Comparison of ENCODE assay signal across 21 cellular contexts in genomic region chr11:91257593-91258170, GRCh38.
DNase-seq lines count a peak whose midpoint lies in the region; TF ChIP-seq lines count a peak whose summit lies in the region.
"Had no signal": no experiment of that assay in that cellular context is flagged by ENCODE, and none has a peak within 500 bp of the region (broad histone marks: within the 10 kb centered on the region; RNA-seq: fewer than 3 reads in every experiment).

No MANE protein-coding gene starts in this region.

- H3K36me3 Mint-ChIP-seq in chondrocyte (ENCODE audit: low read depth), result peaks cover 3% of the 10 kb centered on the region
- H3K36me3 Mint-ChIP-seq: CD14-positive monocyte; CD8-positive, alpha-beta memory T cell had no signal

- H3K9me3 Mint-ChIP-seq in chondrocyte (ENCODE audit: low read depth), result peaks cover under 1% of the 10 kb centered on the region
- H3K9me3 Mint-ChIP-seq: CD4-positive, alpha-beta T cell had no signal

- intact Hi-C loops in tibial artery (cut with DNase I; ENCODE audit: low total_unique reads), result no loop called here

- H3K4me1 Mint-ChIP-seq in chondrocyte (ENCODE audit: low read depth), result peaks cover 26% of the 10 kb centered on the region
- H3K4me1 Mint-ChIP-seq: B cell; CD14-positive monocyte; CD8-positive, alpha-beta memory T cell had no signal

- peak overlapping the region; percentile 12 for H3K4me3 Mint-ChIP-seq in chondrocyte (ENCODE audit: unreplicated experiment)
- H3K4me3 Mint-ChIP-seq: B cell; CD14-positive monocyte; CD4-positive, alpha-beta T cell; CD8-positive, alpha-beta memory T cell had no signal

- peak; percentile 13 for DNase-seq in astrocyte of the spinal cord (ENCODE audit: low read depth, low spot score)
- DNase-seq in chondrocyte (ENCODE audit: low spot score), result no peak
- DNase-seq in myocyte (ENCODE audit: low read depth), result peak; percentile 10
- peak; percentile 54 for DNase-seq in skeletal muscle cell (ENCODE audit: low read depth)
- DNase-seq in tibial artery, result no peak
- DNase-seq in GM20000 (ENCODE audit: low spot score), result no peak
- no peak for DNase-seq in cerebellum (ENCODE audit: low spot score)
- no peak for DNase-seq in 8988T
- DNase-seq: CD4-positive, alpha-beta T cell; CD8-positive, alpha-beta memory T cell; DMS 273 treated with DMSO at 0.1 percent for 48 hours; DMS79; EL; GDM1; GM23248; H7; HCEC 1CT had no signal

- no peak overlapping the region for H3K27ac ChIP-seq in tibial artery
- H3K27ac ChIP-seq: BLaER1 treated with 17β-estradiol and CSF1 and Interleukin-3, amounts not matched to agents 10 nM and 100 nM; GM23248 had no signal

- no peaks in the 10 kb centered on the region for H3K4me1 ChIP-seq in tibial artery
- H3K4me1 ChIP-seq: BLaER1 treated with 17β-estradiol and CSF1 and Interleukin-3, amounts not matched to agents 10 nM and 100 nM had no signal

- in situ Hi-C loops in astrocyte of the spinal cord (cut with HindIII; ENCODE audit: low sequenced_read_pairs), result no loop called here

- no peak for TF ChIP-seq CTCF in astrocyte of the spinal cord (IDR thresholded peaks at IDR 0.05; ENCODE audit: low read depth, low read length)
- TF ChIP-seq CTCF in chondrocyte (IDR thresholded peaks at IDR 0.05), result no peak
- no peak for TF ChIP-seq CTCF in tibial artery (IDR thresholded peaks at IDR 0.05)
- no peak for TF ChIP-seq CTCF in GM20000 (IDR thresholded peaks at IDR 0.05; ENCODE audit: extremely low read depth, missing control alignments)

- H3K27me3 Mint-ChIP-seq in chondrocyte (ENCODE audit: low read depth), result peaks cover 2% of the 10 kb centered on the region
- H3K27me3 Mint-ChIP-seq: B cell; CD4-positive, alpha-beta T cell; CD8-positive, alpha-beta memory T cell had no signal

- peak overlapping the region; percentile 59 for H3K27ac Mint-ChIP-seq in chondrocyte (ENCODE audit: unreplicated experiment)
- H3K27ac Mint-ChIP-seq: B cell; CD14-positive monocyte; CD4-positive, alpha-beta T cell; CD8-positive, alpha-beta memory T cell had no signal

- H3K27me3 ChIP-seq in tibial artery, result no peaks in the 10 kb centered on the region
- H3K27me3 ChIP-seq: BLaER1 treated with 17β-estradiol and CSF1 and Interleukin-3, amounts not matched to agents 10 nM and 100 nM had no signal

- no peaks in the 10 kb centered on the region for H3K9me3 ChIP-seq in tibial artery
- H3K9me3 ChIP-seq: BLaER1 treated with 17β-estradiol and CSF1 and Interleukin-3, amounts not matched to agents 10 nM and 100 nM had no signal

- H3K36me3 ChIP-seq in tibial artery, result no peaks in the 10 kb centered on the region
- H3K36me3 ChIP-seq: BLaER1 treated with 17β-estradiol and CSF1 and Interleukin-3, amounts not matched to agents 10 nM and 100 nM had no signal

- H3K4me3 ChIP-seq in astrocyte of the spinal cord (ENCODE audit: low read depth, low read length) (no peak overlapping the region), skeletal muscle cell (ENCODE audit: low read depth, low read length) (no peak overlapping the region), tibial artery (no peak overlapping the region)
- H3K4me3 ChIP-seq: BLaER1 treated with 17β-estradiol and CSF1 and Interleukin-3, amounts not matched to agents 10 nM and 100 nM; GM12878; GM23248 had no signal

Comparison
In these comparisons a context has a peak if more than half of its experiments do, and no peak if none do; other contexts are left out.
1. DNase-seq: peak in astrocyte of the spinal cord (single experiment), myocyte (single experiment) and skeletal muscle cell (single experiment); none in chondrocyte (single experiment), tibial artery (0 of 2), GM20000 (single experiment), cerebellum (single experiment) and 8988T (single experiment).